ENCODE assay signal across 24 cellular contexts in genomic region chr21:35780983-35781382, GRCh38.
"Had no signal": no experiment of that assay in that cellular context is flagged by ENCODE, and none has a peak within 500 bp of the region (broad histone marks: within the 10 kb centered on the region; RNA-seq: fewer than 3 reads in every experiment).

No MANE protein-coding gene starts in this region.

- DNase-seq: cortex of kidney; effector CD4-positive, alpha-beta T cell; foreskin fibroblast; gastrocnemius medialis; head of caudate nucleus; left ventricle myocardium superior; lower lobe of right lung; mucosa of descending colon; naive B cell; stimulated activated CD4-positive, alpha-beta T cell treated with anti-CD3 and anti-CD28 coated beads, Interleukin-2, amount 100 ng/mL, for 24 hours; stimulated activated CD4-positive, alpha-beta T cell treated with anti-CD3 and anti-CD28 coated beads, Interleukin-4, amount 100 ng/mL, for 24 hours; stimulated activated naive CD4-positive, alpha-beta T cell treated with Interleukin-2 at 50 U/mL for 16 hours; substantia nigra; testis; upper lobe of left lung had no signal

- H3K4me1 Mint-ChIP-seq: naive B cell; neural crest cell; stimulated activated effector memory CD8-positive, alpha-beta T cell treated with anti-CD3 and anti-CD28 coated beads, Interleukin-12 subunit alpha, Interleukin-12 subunit beta, amount 100 ng/mL, for 72 hours had no signal

- H3K36me3 Mint-ChIP-seq: naive B cell; natural killer cell treated with Interleukin-12 subunit alpha and Interleukin-12 subunit beta and Interleukin-15 and Interleukin-18, amount 100 ng/mL, for 72 hours; stimulated activated effector memory CD8-positive, alpha-beta T cell treated with anti-CD3 and anti-CD28 coated beads, Interleukin-12 subunit alpha, Interleukin-12 subunit beta, amount 100 ng/mL, for 72 hours had no signal

- H3K27me3 ChIP-seq: gastrocnemius medialis, right atrium auricular region, testis, tibial nerve, upper lobe of left lung had no signal

- H3K4me3 Mint-ChIP-seq: naive B cell; natural killer cell treated with Interleukin-12 subunit alpha and Interleukin-12 subunit beta and Interleukin-15 and Interleukin-18, amount 100 ng/mL, for 72 hours; neural crest cell; stimulated activated effector memory CD8-positive, alpha-beta T cell treated with anti-CD3 and anti-CD28 coated beads, Interleukin-12 subunit alpha, Interleukin-12 subunit beta, amount 100 ng/mL, for 72 hours had no signal

- H3K9me3 Mint-ChIP-seq: natural killer cell treated with Interleukin-12 subunit alpha and Interleukin-12 subunit beta and Interleukin-15 and Interleukin-18, amount 100 ng/mL, for 72 hours; neural crest cell; stimulated activated effector memory CD8-positive, alpha-beta T cell treated with anti-CD3 and anti-CD28 coated beads, Interleukin-12 subunit alpha, Interleukin-12 subunit beta, amount 100 ng/mL, for 72 hours had no signal

- H3K27ac Mint-ChIP-seq: naive B cell; natural killer cell treated with Interleukin-12 subunit alpha and Interleukin-12 subunit beta and Interleukin-15 and Interleukin-18, amount 100 ng/mL, for 72 hours; stimulated activated effector memory CD8-positive, alpha-beta T cell treated with anti-CD3 and anti-CD28 coated beads, Interleukin-12 subunit alpha, Interleukin-12 subunit beta, amount 100 ng/mL, for 72 hours had no signal

- H3K9me3 ChIP-seq: gastrocnemius medialis, lower lobe of right lung, mucosa of descending colon, prostate gland, right atrium auricular region, testis, tibial nerve, upper lobe of left lung had no signal

- H3K36me3 ChIP-seq: gastrocnemius medialis, lower lobe of right lung, prostate gland, right atrium auricular region, tibial nerve, upper lobe of left lung had no signal

- FAIRE-seq: keratinocyte, urothelium cell line had no signal

- H3K27ac ChIP-seq: gastrocnemius medialis, lower lobe of right lung, prostate gland, right atrium auricular region, tibial nerve, upper lobe of left lung had no signal

- ATAC-seq: gastrocnemius medialis; lower lobe of right lung; mucosa of descending colon; natural killer cell treated with Interleukin-12 subunit alpha and Interleukin-12 subunit beta and Interleukin-15 and Interleukin-18, amount 100 ng/mL, for 72 hours; sciatic nerve; stimulated activated effector memory CD8-positive, alpha-beta T cell treated with anti-CD3 and anti-CD28 coated beads, Interleukin-12 subunit alpha, Interleukin-12 subunit beta, amount 100 ng/mL, for 72 hours had no signal

- H3K4me1 ChIP-seq: gastrocnemius medialis, lower lobe of right lung, prostate gland, upper lobe of left lung had no signal

- H3K4me3 ChIP-seq: gastrocnemius medialis, lower lobe of right lung, mucosa of descending colon, prostate gland, right atrium auricular region, testis, tibial nerve, upper lobe of left lung had no signal
